In the genomic region with DNA sequence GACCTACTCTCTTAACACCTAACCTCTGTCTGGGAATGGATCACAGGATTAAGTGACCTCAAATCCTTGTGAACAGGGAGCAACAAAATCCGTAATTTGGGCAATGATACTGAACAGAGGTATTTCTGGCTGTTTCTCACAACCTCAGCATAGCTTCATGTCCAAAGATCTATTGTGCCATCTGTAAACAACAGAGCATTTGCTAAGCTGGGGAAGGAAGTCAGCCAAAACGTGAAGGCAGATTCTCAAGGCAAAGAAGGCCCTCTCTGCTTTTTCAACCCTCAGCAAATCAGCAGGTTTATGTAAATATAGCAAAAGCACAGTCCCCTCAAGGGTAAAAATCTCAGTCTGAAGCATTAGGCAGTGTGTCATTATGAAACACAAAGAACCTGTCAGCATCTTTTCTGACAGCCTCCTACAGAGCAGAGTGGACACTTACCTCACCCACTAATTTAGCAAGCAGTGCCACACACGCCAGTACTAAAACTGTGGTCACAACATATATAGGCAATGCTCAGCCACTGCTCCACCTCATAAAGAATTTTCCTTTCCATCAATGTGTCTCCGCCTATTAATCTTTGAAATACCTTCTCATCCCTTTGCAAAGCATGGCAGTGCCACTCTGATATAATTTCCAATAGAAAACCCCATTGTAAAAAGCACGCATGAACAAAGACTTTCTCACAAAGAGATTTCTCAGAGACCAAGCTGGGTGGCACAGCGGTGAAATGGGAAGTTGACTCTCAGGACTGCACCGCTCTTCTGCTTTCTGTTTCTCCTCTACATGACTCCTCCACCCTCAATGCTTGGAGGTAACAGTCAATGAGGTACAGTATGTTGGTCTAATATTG, we compare ENCODE assay signal across 8 cellular contexts.
DNase-seq lines count a peak whose midpoint lies in the region; ATAC-seq and TF ChIP-seq lines count a peak whose summit lies in the region.

No MANE protein-coding gene starts in this region.

- no peak for TF ChIP-seq CTCF in right lobe of liver (IDR thresholded peaks at IDR 0.05)

- intact Hi-C loops in right lobe of liver (cut with DNase I), result no loop called here

- H3K4me3 ChIP-seq in right lobe of liver, result no peak overlapping the region

- H3K27me3 ChIP-seq in right lobe of liver, result no peaks in the 10 kb centered on the region

- DNase-seq in KG1 (lab: John Stamatoyannopoulos, UW) (peak; percentile 7), right lobe of liver (peak in 1 of 3 donors; percentile 59), NCI-H1105 treated with DMSO at 0.1 percent for 48 hours (lab: John Stamatoyannopoulos, UW) (no peak), D341Med (ENCODE audit: low spot score) (no peak)
- no peak for DNase-seq in stimulated activated naive CD4-positive, alpha-beta T cell treated with Interleukin-2 at 50 U/mL for 16 hours (lab: John Stamatoyannopoulos, UW)

- no peaks in the 10 kb centered on the region for H3K36me3 ChIP-seq in right lobe of liver

- peak overlapping the region; percentile 25 for H3K4me3 Mint-ChIP-seq in activated T-helper 17 cell treated with anti-CD3 and anti-CD28 coated beads, Interleukin-2, amount 50 U/mL, for 72 hours

- no peak for TF ChIP-seq POLR2A in right lobe of liver (IDR thresholded peaks at IDR 0.05)

- no peaks in the 10 kb centered on the region for H3K27me3 Mint-ChIP-seq in activated T-helper 17 cell treated with anti-CD3 and anti-CD28 coated beads, Interleukin-2, amount 50 U/mL, for 72 hours

- no peaks in the 10 kb centered on the region for H3K36me3 Mint-ChIP-seq in activated T-helper 17 cell treated with anti-CD3 and anti-CD28 coated beads, Interleukin-2, amount 50 U/mL, for 72 hours (ENCODE audit: low read depth)

- ATAC-seq in GM18502 (IDR thresholded peaks at IDR 0.05; ENCODE audit: poor library complexity, unreplicated experiment) (peak; percentile 73), GM21619 (IDR thresholded peaks at IDR 0.05; ENCODE audit: unreplicated experiment) (peak; percentile 84), right lobe of liver (peak; percentile 72 to 85 (median 81))
- peak; percentile 91 for ATAC-seq in activated T-helper 17 cell treated with anti-CD3 and anti-CD28 coated beads, Interleukin-2, amount 50 U/mL, for 72 hours (replicated peaks)

- no peak overlapping the region for H3K27ac Mint-ChIP-seq in activated T-helper 17 cell treated with anti-CD3 and anti-CD28 coated beads, Interleukin-2, amount 50 U/mL, for 72 hours

- no peaks in the 10 kb centered on the region for H3K9me3 Mint-ChIP-seq in activated T-helper 17 cell treated with anti-CD3 and anti-CD28 coated beads, Interleukin-2, amount 50 U/mL, for 72 hours

- peaks cover 32% of the 10 kb centered on the region for H3K4me1 Mint-ChIP-seq in activated T-helper 17 cell treated with anti-CD3 and anti-CD28 coated beads, Interleukin-2, amount 50 U/mL, for 72 hours

- no peaks in the 10 kb centered on the region for H3K9me3 ChIP-seq in right lobe of liver

- H3K27ac ChIP-seq in right lobe of liver, result peak overlapping the region; percentile 20 to 61 (median 34)

- WGBS in right lobe of liver (ENCODE audit: insufficient coverage, low coverage, low lambda C conversion rate, missing lambda C conversion rate), result 37% methylated on average over 7 of the region's 7 CpGs

- peaks cover 0 to 56% (median 24%) of the 10 kb centered on the region in 4 donors for H3K4me1 ChIP-seq in right lobe of liver
